Comparison of ENCODE assay signal across 12 cellular contexts in genomic region chr3:24145981-24146822, GRCh38.
A peak's percentile ranks its signal among the peaks of the same experiment; 100 is the strongest.
DNase-seq lines count a peak whose midpoint lies in the region; ATAC-seq and TF ChIP-seq lines count a peak whose summit lies in the region.
"Had no signal": no experiment of that assay in that cellular context is flagged by ENCODE, and none has a peak within 500 bp of the region (broad histone marks: within the 10 kb centered on the region; RNA-seq: fewer than 3 reads in every experiment).

No MANE protein-coding gene starts in this region.

- TF ChIP-seq POLR2A in gastrocnemius medialis (IDR thresholded peaks at IDR 0.05): no peak

- no peak for TF ChIP-seq CTCF in gastrocnemius medialis (IDR thresholded peaks at IDR 0.05 in 4 of 5, conservative IDR thresholded peaks at IDR 0.05 in 1 of 5)

- in situ Hi-C loops in gastrocnemius medialis (cut with MboI; ENCODE audit: low sequenced_read_pairs in 4 of 4): no loop called here
- in situ Hi-C loops in HAP-1 (cut with MboI; ENCODE audit: low sequenced_read_pairs): no loop called here

- DNase-seq in Daoy (ENCODE audit: low read depth) (peak; percentile 21), SJCRH30 (peak; percentile 32 to 41), fibroblast of the conjunctiva (ENCODE audit: low read depth) (peak; percentile 89), gastrocnemius medialis (no peak), NCI-H69 (lab: John Stamatoyannopoulos, UW) (no peak), NK-92 (lab: John Stamatoyannopoulos, UW; ENCODE audit: unreplicated experiment) (no peak), HAP-1 (ENCODE audit: low spot score in 2 of 2) (no peak)
- DNase-seq: natural killer cell, NCI-H1930 had no signal

- ATAC-seq in gastrocnemius medialis (peak; percentile 73 to 81), HG03175 (IDR thresholded peaks at IDR 0.05; ENCODE audit: unreplicated experiment) (no peak)
- ATAC-seq: activated CD4-positive, CD25-positive, alpha-beta regulatory T cell treated with anti-CD3 and anti-CD28 coated beads, Interleukin-2, amount 50 U/mL, for 24 hours; natural killer cell; stimulated activated memory B cell treated with anti-CD40 and anti-IgM and Interleukin-4, amounts not matched to agents 10 μg/mL and 1 μg/mL and 100 μg/mL, for 72 hours had no signal

- H3K9me3 ChIP-seq in SJCRH30 (replicated peaks) (no peaks in the 10 kb centered on the region), gastrocnemius medialis (no peaks in the 10 kb centered on the region), HAP-1 (no peaks in the 10 kb centered on the region)

- H3K27ac ChIP-seq in SJCRH30: peak overlapping the region; percentile 51
- peak overlapping the region; percentile 42 to 77 (median 72) for H3K27ac ChIP-seq in gastrocnemius medialis

- H3K4me1 ChIP-seq in SJCRH30: peaks cover 14% of the 10 kb centered on the region; the same call in 1 of the 2 replicates
- H3K4me1 ChIP-seq in gastrocnemius medialis: peaks cover 21 to 22% of the 10 kb centered on the region in 2 donors
- H3K4me1 ChIP-seq in HAP-1: no peaks in the 10 kb centered on the region; the same call in 1 of the 2 replicates

- H3K4me3 ChIP-seq in SJCRH30: no peak overlapping the region
- peak overlapping the region in 1 of 4 donors; percentile 23 for H3K4me3 ChIP-seq in gastrocnemius medialis
- H3K4me3 ChIP-seq in HAP-1: no peak overlapping the region

- intact Hi-C loops in gastrocnemius medialis (cut with DNase I; ENCODE audit: low total_unique reads): no loop called here

- H3K36me3 ChIP-seq in SJCRH30 (no peaks in the 10 kb centered on the region), gastrocnemius medialis (no peaks in the 10 kb centered on the region), HAP-1 (replicated peaks) (no peaks in the 10 kb centered on the region)

- no peaks in the 10 kb centered on the region for H3K27me3 ChIP-seq in SJCRH30
- H3K27me3 ChIP-seq in gastrocnemius medialis: no peaks in the 10 kb centered on the region
- no peaks in the 10 kb centered on the region for H3K27me3 ChIP-seq in HAP-1 (ENCODE audit: low read depth)

Comparison
In these comparisons a context has a peak if more than half of its experiments do, and no peak if none do; other contexts are left out.
1. DNase-seq: peak in Daoy (single experiment), SJCRH30 (2 of 2) and fibroblast of the conjunctiva (single experiment); none in gastrocnemius medialis (0 of 2), NCI-H69 (single experiment), NK-92 (single experiment) and HAP-1 (0 of 2).